12 cellular contexts compared by ENCODE assay signal in the genomic region with DNA sequence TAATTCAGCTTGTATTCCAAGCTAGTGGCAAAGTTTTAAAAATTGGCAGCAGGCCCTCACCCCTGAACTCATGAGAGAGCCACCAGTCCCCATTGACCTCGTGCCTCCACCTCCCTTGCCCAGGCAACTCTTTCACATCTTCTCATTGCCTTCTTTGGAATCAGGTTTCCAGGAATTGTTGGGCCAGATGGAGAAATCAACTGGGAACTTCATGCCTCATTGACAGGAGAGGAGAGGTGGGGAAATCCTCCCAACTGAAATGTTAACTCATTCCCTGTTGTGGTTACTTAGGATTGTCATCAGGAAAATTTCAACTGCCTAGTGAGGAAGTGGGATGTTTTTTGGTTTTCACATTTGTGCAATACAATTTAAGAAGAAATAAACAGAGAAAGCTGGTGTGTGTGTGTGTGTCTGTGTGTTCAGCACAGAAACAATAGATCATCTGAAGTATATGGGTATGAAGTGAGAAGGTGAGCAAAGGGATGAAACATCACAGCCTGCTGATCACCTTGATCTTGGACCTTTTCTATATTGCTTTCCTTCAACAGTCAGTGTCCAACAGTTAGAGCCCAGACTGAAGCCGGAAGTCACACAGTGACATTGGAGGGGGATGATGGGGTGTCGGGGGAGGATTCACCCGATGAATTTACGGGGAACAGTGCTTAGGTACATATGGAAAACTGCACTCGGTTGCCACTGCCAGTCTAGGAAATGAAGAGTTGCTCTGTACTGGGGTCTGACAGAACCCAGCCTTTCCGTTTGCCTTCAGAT.
DNase-seq lines count a peak whose midpoint lies in the region; ATAC-seq, FAIRE-seq and TF ChIP-seq lines count a peak whose summit lies in the region.
"Had no signal": no experiment of that assay in that cellular context is flagged by ENCODE, and none has a peak within 500 bp of the region (broad histone marks: within the 10 kb centered on the region; RNA-seq: fewer than 3 reads in every experiment).

No MANE protein-coding gene starts in this region.

- peak; percentile 38 for DNase-seq in MCF 10A (ENCODE audit: unreplicated experiment)
- no peak for DNase-seq in breast epithelium (ENCODE audit: low spot score in 2 of 2)
- peak; percentile 96 for DNase-seq in amniotic epithelial cell (ENCODE audit: low read depth)
- DNase-seq in SW480 (ENCODE audit: low spot score): no peak
- no peak for DNase-seq in activated T-cell treated with anti-CD3 and anti-CD28 coated beads, Interleukin-2, amount 50 U/mL, for 72 hours
- no peak for DNase-seq in germinal center (ENCODE audit: low spot score)
- DNase-seq in GM12891 (ENCODE audit: insufficient read length, low spot score): no peak
- DNase-seq: 8988T had no signal

- POLR2A ChIA-PET in MCF 10A (lab: Yijun Ruan, JAX): no interaction called here

- H3K27me3 Mint-ChIP-seq in MCF 10A (ENCODE audit: insufficient read depth, unreplicated experiment): no peaks in the 10 kb centered on the region
- no peaks in the 10 kb centered on the region for H3K27me3 Mint-ChIP-seq in activated T-cell treated with anti-CD3 and anti-CD28 coated beads, Interleukin-2, amount 50 U/mL, for 72 hours (ENCODE audit: low read depth)

- H3K9me3 ChIP-seq in breast epithelium: no peaks in the 10 kb centered on the region
- H3K9me3 ChIP-seq: thoracic aorta had no signal

- H3K4me1 ChIP-seq in breast epithelium: no peaks in the 10 kb centered on the region

- TF ChIP-seq POLR2A in breast epithelium (IDR thresholded peaks at IDR 0.05): no peak
- TF ChIP-seq POLR2A in GM12891 (IDR thresholded peaks at IDR 0.05; ENCODE audit: low read depth, low read length): no peak

- no peak for TF ChIP-seq CTCF in MCF 10A (IDR thresholded peaks at IDR 0.05; ENCODE audit: unreplicated experiment)
- TF ChIP-seq CTCF in breast epithelium (IDR thresholded peaks at IDR 0.05): no peak

- no peak overlapping the region for H3K4me3 ChIP-seq in breast epithelium
- H3K4me3 ChIP-seq: cardiac muscle cell, thoracic aorta had no signal

- H3K4me1 Mint-ChIP-seq in MCF 10A (ENCODE audit: insufficient read depth, unreplicated experiment): no peaks in the 10 kb centered on the region
- H3K4me1 Mint-ChIP-seq in activated T-cell treated with anti-CD3 and anti-CD28 coated beads, Interleukin-2, amount 50 U/mL, for 72 hours (ENCODE audit: low read depth): no peaks in the 10 kb centered on the region

- intact Hi-C loops in MCF 10A (cut with micrococcal nuclease): no loop called here
- intact Hi-C loops in breast epithelium (cut with DNase I; ENCODE audit: low total_unique reads): no loop called here

- BruUV-seq in MCF 10A (replicated peaks; lab: Mats Ljungman, UMichigan): no TSS peak

- no peaks in the 10 kb centered on the region for H3K27me3 ChIP-seq in breast epithelium
- H3K27me3 ChIP-seq: cardiac muscle cell had no signal

- H3K36me3 Mint-ChIP-seq in MCF 10A (ENCODE audit: insufficient read depth, unreplicated experiment): no peaks in the 10 kb centered on the region
- H3K36me3 Mint-ChIP-seq in activated T-cell treated with anti-CD3 and anti-CD28 coated beads, Interleukin-2, amount 50 U/mL, for 72 hours (ENCODE audit: insufficient read depth in 2 of 2): peaks cover 0 to 3% of the 10 kb centered on the region in 2 donors

- no peak overlapping the region for H3K4me3 Mint-ChIP-seq in MCF 10A (ENCODE audit: unreplicated experiment)
- H3K4me3 Mint-ChIP-seq in activated T-cell treated with anti-CD3 and anti-CD28 coated beads, Interleukin-2, amount 50 U/mL, for 72 hours: no peak overlapping the region
- H3K4me3 Mint-ChIP-seq: neural crest cell had no signal

- ATAC-seq in HG03045 (IDR thresholded peaks at IDR 0.05; ENCODE audit: unreplicated experiment): peak; percentile 17
- ATAC-seq in activated T-cell treated with anti-CD3 and anti-CD28 coated beads, Interleukin-2, amount 50 U/mL, for 72 hours (replicated peaks in 1 of 2): no peak

- no peaks in the 10 kb centered on the region for H3K9me3 Mint-ChIP-seq in MCF 10A (ENCODE audit: unreplicated experiment)
- H3K9me3 Mint-ChIP-seq in activated T-cell treated with anti-CD3 and anti-CD28 coated beads, Interleukin-2, amount 50 U/mL, for 72 hours: peaks cover 2% of the 10 kb centered on the region in 2 donors

- no peak overlapping the region for H3K27ac Mint-ChIP-seq in MCF 10A (ENCODE audit: low read depth, unreplicated experiment)
- H3K27ac Mint-ChIP-seq in activated T-cell treated with anti-CD3 and anti-CD28 coated beads, Interleukin-2, amount 50 U/mL, for 72 hours: no peak overlapping the region

- no peaks in the 10 kb centered on the region for H3K36me3 ChIP-seq in breast epithelium
- H3K36me3 ChIP-seq: cardiac muscle cell, thoracic aorta had no signal

- CTCF ChIA-PET in MCF 10A (lab: Yijun Ruan, JAX): no interaction called here

- FAIRE-seq in GM12891 (lab: Jason Lieb, UNC): no peak

- H3K27ac ChIP-seq in breast epithelium: no peak overlapping the region
- H3K27ac ChIP-seq: cardiac muscle cell, thoracic aorta had no signal

TF ChIP-seq in GM12891, 5 proteins besides CTCF, POLR2A, EP300 and RAD21:
- TF ChIP-seq POLR2AphosphoS5 (IDR thresholded peaks at IDR 0.05; ENCODE audit: low read depth, low read length) (no peak), PAX5 (IDR thresholded peaks at IDR 0.05; ENCODE audit: insufficient read depth, low read length, severe bottlenecking) (no peak), SPI1 (IDR thresholded peaks at IDR 0.05; ENCODE audit: low read depth, low read length) (no peak), TAF1 (IDR thresholded peaks at IDR 0.05; ENCODE audit: low read depth, low read length) (no peak), POU2F2 (IDR thresholded peaks at IDR 0.05; ENCODE audit: low read depth, low read length) (no peak)
TF ChIP-seq in GM12891: peak in this region for 0.

Comparison
In these comparisons a context has a peak if more than half of its experiments do, and no peak if none do; other contexts are left out.
1. DNase-seq: peak in MCF 10A (single experiment) and amniotic epithelial cell (single experiment); none in breast epithelium (0 of 2), SW480 (single experiment), activated T-cell treated with anti-CD3 and anti-CD28 coated beads, Interleukin-2, amount 50 U/mL, for 72 hours (0 of 2), germinal center (single experiment) and GM12891 (single experiment).